In genomic region chr4:82398263-82398662, GRCh38 we compare ENCODE assay signal across 20 cellular contexts.
"Had no signal": no experiment of that assay in that cellular context is flagged by ENCODE, and none has a peak within 500 bp of the region (broad histone marks: within the 10 kb centered on the region; RNA-seq: fewer than 3 reads in every experiment).

No MANE protein-coding gene starts in this region.

- H3K27me3 ChIP-seq: heart left ventricle, neutrophil, right atrium auricular region, sigmoid colon, testis, transverse colon had no signal

- H3K4me3 Mint-ChIP-seq: endodermal cell; naive thymus-derived CD4-positive, alpha-beta T cell; nephron progenitor cell; stimulated activated naive B cell treated with anti-CD40 and anti-IgM and Interleukin-4, amounts not matched to agents 10 μg/mL and 1 μg/mL and 100 μg/mL, for 72 hours; stimulated activated naive CD8-positive, alpha-beta T cell treated with anti-CD3 and anti-CD28 coated beads, Interleukin-15, amount 100 ng/mL, for 72 hours had no signal

- H3K36me3 Mint-ChIP-seq: naive thymus-derived CD4-positive, alpha-beta T cell had no signal

- H3K27ac Mint-ChIP-seq: endodermal cell; naive thymus-derived CD4-positive, alpha-beta T cell; nephron progenitor cell; stimulated activated naive B cell treated with anti-CD40 and anti-IgM and Interleukin-4, amounts not matched to agents 10 μg/mL and 1 μg/mL and 100 μg/mL, for 72 hours; stimulated activated naive CD8-positive, alpha-beta T cell treated with anti-CD3 and anti-CD28 coated beads, Interleukin-15, amount 100 ng/mL, for 72 hours had no signal

- H3K4me1 Mint-ChIP-seq: nephron progenitor cell had no signal

- H3K4me1 ChIP-seq: heart left ventricle, right atrium auricular region, sigmoid colon, testis, transverse colon had no signal

- H3K4me3 ChIP-seq: coronary artery, heart left ventricle, right atrium auricular region, sigmoid colon, skin epidermis, testis, transverse colon had no signal

- H3K36me3 ChIP-seq: heart left ventricle, neutrophil, right atrium auricular region, sigmoid colon, transverse colon had no signal

- H3K27ac ChIP-seq: coronary artery, heart left ventricle, neutrophil, right atrium auricular region, sigmoid colon, skin epidermis, testis, transverse colon had no signal

- ATAC-seq: heart left ventricle; left colon; naive thymus-derived CD4-positive, alpha-beta T cell; stimulated activated naive CD8-positive, alpha-beta T cell treated with anti-CD3 and anti-CD28 coated beads, Interleukin-15, amount 100 ng/mL, for 72 hours had no signal

- H3K9me3 ChIP-seq: heart left ventricle, neutrophil, right atrium auricular region, sigmoid colon, testis, transverse colon had no signal

- H3K9me3 Mint-ChIP-seq: endodermal cell; naive thymus-derived CD4-positive, alpha-beta T cell; nephron progenitor cell; stimulated activated naive B cell treated with anti-CD40 and anti-IgM and Interleukin-4, amounts not matched to agents 10 μg/mL and 1 μg/mL and 100 μg/mL, for 72 hours; stimulated activated naive CD8-positive, alpha-beta T cell treated with anti-CD3 and anti-CD28 coated beads, Interleukin-15, amount 100 ng/mL, for 72 hours had no signal

- H3K27me3 Mint-ChIP-seq: stimulated activated naive B cell treated with anti-CD40 and anti-IgM and Interleukin-4, amounts not matched to agents 10 μg/mL and 1 μg/mL and 100 μg/mL, for 72 hours had no signal

- DNase-seq: effector CD4-positive, alpha-beta T cell; endodermal cell; foreskin melanocyte; heart left ventricle; hippocampal formation; left colon; mesendoderm; naive thymus-derived CD4-positive, alpha-beta T cell; nephron progenitor cell; sigmoid colon; stimulated activated CD4-positive, alpha-beta T cell treated with anti-CD3 and anti-CD28 coated beads, Interleukin-2, amount 100 ng/mL, for 24 hours; stimulated activated CD4-positive, alpha-beta T cell treated with anti-CD3 and anti-CD28 coated beads, Interleukin-4, amount 100 ng/mL, for 4 hours; stimulated activated naive B cell treated with anti-CD40 and anti-IgM and Interleukin-4, amounts not matched to agents 10 μg/mL and 1 μg/mL and 100 μg/mL, for 72 hours; stimulated activated naive CD8-positive, alpha-beta T cell treated with anti-CD3 and anti-CD28 coated beads, Interleukin-15, amount 100 ng/mL, for 72 hours; testis; transverse colon had no signal
